13 cellular contexts compared by ENCODE assay signal in genomic region chr7:94440460-94441039, GRCh38. TPM values are rescaled to one million over a fixed set of nuclear protein-coding genes. Genes with fewer than 3 reads are reported as not detected.
DNase-seq lines count a peak whose midpoint lies in the region; ATAC-seq and TF ChIP-seq lines count a peak whose summit lies in the region.
"Had no signal": no experiment of that assay in that cellular context is flagged by ENCODE, and none has a peak within 500 bp of the region (broad histone marks: within the 10 kb centered on the region; RNA-seq: fewer than 3 reads in every experiment).

No MANE protein-coding gene starts in this region.

- no peak overlapping the region for H3K4me3 Mint-ChIP-seq in neural progenitor cell
- H3K4me3 Mint-ChIP-seq: naive thymus-derived CD4-positive, alpha-beta T cell; T-helper 2 cell treated with Interferon-gamma antibody and Interleukin-4, amounts not matched to agents 5 μg/mL and 100 μg/mL, for 36 hours had no signal

- no peaks in the 10 kb centered on the region for H3K27me3 Mint-ChIP-seq in neural progenitor cell (ENCODE audit: insufficient read depth, low read depth)

- intact Hi-C loops in lower leg skin (cut with DNase I; ENCODE audit: low total_unique reads) = no loop called here

- WGBS in lower leg skin, 2 donors = 67 to 70% methylated on average over 7 of the region's 7 CpGs

- TF ChIP-seq CTCF in OCI-LY3 (IDR thresholded peaks at IDR 0.05; ENCODE audit: low read depth, low read length) = no peak
- no peak for TF ChIP-seq CTCF in neural progenitor cell (IDR thresholded peaks at IDR 0.05)
- no peak for TF ChIP-seq CTCF in lower leg skin (IDR thresholded peaks at IDR 0.05)

- peaks cover 2% of the 10 kb centered on the region for H3K9me3 Mint-ChIP-seq in neural progenitor cell
- H3K9me3 Mint-ChIP-seq: naive thymus-derived CD4-positive, alpha-beta T cell; T-helper 2 cell treated with Interferon-gamma antibody and Interleukin-4, amounts not matched to agents 5 μg/mL and 100 μg/mL, for 36 hours had no signal

- peak; percentile 15 for DNase-seq in HuH-7 (ENCODE audit: low spot score)
- DNase-seq in fibroblast of peridontal ligament (ENCODE audit: extremely low read depth) = peak; percentile 45
- DNase-seq in neural progenitor cell (ENCODE audit: low spot score) = no peak
- no peak for DNase-seq in SJCRH30
- no peak for DNase-seq in lower leg skin (ENCODE audit: low spot score in 2 of 2)
- DNase-seq: Kasumi-1; naive thymus-derived CD4-positive, alpha-beta T cell; NCI-H2171 treated with DMSO at 0.1 percent for 48 hours had no signal

- H3K4me2 ChIP-seq in OCI-LY3 (ENCODE audit: low read length) (peak overlapping the region; percentile 46), neural progenitor cell (no peak overlapping the region)

- H3K36me3 Mint-ChIP-seq in neural progenitor cell = no peaks in the 10 kb centered on the region
- H3K36me3 Mint-ChIP-seq: naive thymus-derived CD4-positive, alpha-beta T cell had no signal

- H3K79me2 ChIP-seq in OCI-LY3 (ENCODE audit: low read length) (no peaks in the 10 kb centered on the region), neural progenitor cell (ENCODE audit: low read depth) (no peaks in the 10 kb centered on the region)

- no peaks in the 10 kb centered on the region for H3F3A ChIP-seq in neural progenitor cell (ENCODE audit: low read depth)

- no peaks in the 10 kb centered on the region for H3K9me3 ChIP-seq in OCI-LY3 (ENCODE audit: insufficient read depth, low read length)
- H3K9me3 ChIP-seq in neural progenitor cell (ENCODE audit: low read depth) = no peaks in the 10 kb centered on the region
- no peaks in the 10 kb centered on the region for H3K9me3 ChIP-seq in SJCRH30 (replicated peaks)
- H3K9me3 ChIP-seq: thoracic aorta had no signal

- H3K4me3 ChIP-seq in OCI-LY3 (ENCODE audit: low read length) (no peak overlapping the region), neural progenitor cell (no peak overlapping the region), SJCRH30 (no peak overlapping the region), lower leg skin (ENCODE audit: low read depth, poor library complexity, severe bottlenecking) (no peak overlapping the region)
- H3K4me3 ChIP-seq: thoracic aorta had no signal

- H4K20me1 ChIP-seq in OCI-LY3 (ENCODE audit: insufficient read depth, low read length) (no peaks in the 10 kb centered on the region), neural progenitor cell (ENCODE audit: low read depth) (no peaks in the 10 kb centered on the region)

- H3K27me3 ChIP-seq in OCI-LY3 (ENCODE audit: low read depth, low read length) (peaks cover 34% of the 10 kb centered on the region), neural progenitor cell (no peaks in the 10 kb centered on the region), SJCRH30 (no peaks in the 10 kb centered on the region)

- no peak for TF ChIP-seq POLR2A in lower leg skin (IDR thresholded peaks at IDR 0.05)

- no peak overlapping the region for H2AFZ ChIP-seq in OCI-LY3 (ENCODE audit: low read depth, low read length)
- peak overlapping the region; percentile 35 for H2AFZ ChIP-seq in neural progenitor cell (replicated peaks)

- H3K36me3 ChIP-seq in OCI-LY3 (replicated peaks; ENCODE audit: low read depth, low read length) = no peaks in the 10 kb centered on the region
- H3K36me3 ChIP-seq in neural progenitor cell = no peaks in the 10 kb centered on the region
- no peaks in the 10 kb centered on the region for H3K36me3 ChIP-seq in SJCRH30
- H3K36me3 ChIP-seq: thoracic aorta had no signal

- H3K27ac ChIP-seq in OCI-LY3 (ENCODE audit: low read length) = no peak overlapping the region
- no peak overlapping the region for H3K27ac ChIP-seq in neural progenitor cell
- no peak overlapping the region for H3K27ac ChIP-seq in SJCRH30
- H3K27ac ChIP-seq: thoracic aorta had no signal

- peaks cover 32% of the 10 kb centered on the region for H3K4me1 Mint-ChIP-seq in neural progenitor cell

- ATAC-seq in HG03460 (IDR thresholded peaks at IDR 0.05; ENCODE audit: unreplicated experiment) = no peak
- ATAC-seq: naive thymus-derived CD4-positive, alpha-beta T cell; Panc1 had no signal

- peak overlapping the region; percentile 96 for H3K27ac Mint-ChIP-seq in neural progenitor cell
- H3K27ac Mint-ChIP-seq: naive thymus-derived CD4-positive, alpha-beta T cell; T-helper 2 cell treated with Interferon-gamma antibody and Interleukin-4, amounts not matched to agents 5 μg/mL and 100 μg/mL, for 36 hours had no signal

- H3K4me1 ChIP-seq in OCI-LY3 (ENCODE audit: low read length) (peaks cover 8% of the 10 kb centered on the region), neural progenitor cell (peaks cover 16% of the 10 kb centered on the region), SJCRH30 (peaks cover 24% of the 10 kb centered on the region)

- H3K9ac ChIP-seq in OCI-LY3 (ENCODE audit: low read length) = no peak overlapping the region
- H3K9ac ChIP-seq in neural progenitor cell = no peak overlapping the region

RNA-seq across cellular contexts. Expression of gene COL1A2, which starts 45.9 kb away (rescaled TPM):
- 28.0 and 47.9 TPM in 2 replicates for total RNA-seq in neural progenitor cell (ENCODE audit: low replicate concordance)
- total RNA-seq in SJCRH30 (2014; rRNA removed; shearing (Covaris generic)) = 0.12 and 0.20 TPM in 2 replicates
- total RNA-seq in lower leg skin = 100 to 1,000 TPM in 1 of 4 donors, 10 to 100 TPM in 3; 25.7 to 263 (median 33.6) TPM

Comparison
In these comparisons a context has a peak if more than half of its experiments do, and no peak if none do; other contexts are left out.
1. DNase-seq: peak in HuH-7 (single experiment) and fibroblast of peridontal ligament (single experiment); none in neural progenitor cell (single experiment), SJCRH30 (0 of 2) and lower leg skin (0 of 2).
2. RNA of gene COL1A2, which starts 45.9 kb away (total RNA-seq): 25.7 to 263 TPM in lower leg skin and 28.0 to 47.9 TPM in neural progenitor cell; 0.12 to 0.20 TPM in SJCRH30; every median in the first group is over 10 times any median in the second.